21 cellular contexts compared by ENCODE assay signal in genomic region chr19:23774156-23774971, GRCh38.
A peak's percentile ranks its signal among the peaks of the same experiment; 100 is the strongest.
DNase-seq lines count a peak whose midpoint lies in the region; TF ChIP-seq lines count a peak whose summit lies in the region.
"Had no signal": no experiment of that assay in that cellular context is flagged by ENCODE, and none has a peak within 500 bp of the region (broad histone marks: within the 10 kb centered on the region; RNA-seq: fewer than 3 reads in every experiment).

No MANE protein-coding gene starts in this region.

- no peak overlapping the region for H3K4me3 ChIP-seq in NB4 (ENCODE audit: low read depth, low read length)
- H3K4me3 ChIP-seq in epithelial cell of esophagus (ENCODE audit: low read length): no peak overlapping the region
- H3K4me3 ChIP-seq: SJCRH30, stomach had no signal

- POLR2A ChIA-PET in RWPE1 (lab: Yijun Ruan, JAX; ENCODE audit: low non-redundant PET): no interaction called here

- TF ChIP-seq CTCF in NB4 (IDR thresholded peaks at IDR 0.05; ENCODE audit: low read depth, low read length) (no peak), epithelial cell of esophagus (IDR thresholded peaks at IDR 0.05; ENCODE audit: insufficient read depth, low read depth, low read length, missing control alignments) (no peak), RWPE1 (conservative IDR thresholded peaks at IDR 0.05; ENCODE audit: low read depth) (no peak)

- no peak for TF ChIP-seq POLR2A in NB4 (IDR thresholded peaks at IDR 0.05; ENCODE audit: extremely low read depth, insufficient read length)

- H3K27ac ChIP-seq in RWPE1: no peak overlapping the region
- H3K27ac ChIP-seq: parathyroid adenoma, SJCRH30, stomach, VCaP had no signal

- DNase-seq in CD1c-positive myeloid dendritic cell (ENCODE audit: extremely low spot score) (peak; percentile 20), NB4 (ENCODE audit: low read depth) (peak; percentile 59), epithelial cell of esophagus (ENCODE audit: low read depth) (peak; percentile 72), iris pigment epithelial cell (ENCODE audit: low read depth) (peak; percentile 64), NCI-H526 (lab: John Stamatoyannopoulos, UW) (no peak), DMS53 (lab: John Stamatoyannopoulos, UW) (no peak), amniotic stem cell (lab: John Stamatoyannopoulos, UW) (no peak), RWPE1 (ENCODE audit: low spot score) (no peak)
- DNase-seq: activated CD4-positive, alpha-beta T cell treated with anti-CD3 and anti-CD28 coated beads, Interleukin-2, amount 10 ng/mL, durations not matched to agents 7 days and 5 days; activated effector memory CD4-positive, alpha-beta T cell treated with anti-CD3 and anti-CD28 coated beads, Interleukin-2, amount 50 U/mL, for 16 hours; Caco-2; dermis blood vessel endothelial cell; Kasumi-1; naive thymus-derived CD8-positive, alpha-beta T cell; NCI-H1092; NCI-H2029 treated with DMSO at 0.1 percent for 48 hours; SJCRH30; stimulated activated CD4-positive, alpha-beta T cell treated with anti-CD3 and anti-CD28 coated beads, Interleukin-15, amount 100 ng/mL, for 24 hours; stomach had no signal

- CTCF ChIA-PET in RWPE1 (lab: Yijun Ruan, JAX): no interaction called here

Comparison
In these comparisons a context has a peak if more than half of its experiments do, and no peak if none do; other contexts are left out.
1. DNase-seq: peak in CD1c-positive myeloid dendritic cell (single experiment), NB4 (single experiment), epithelial cell of esophagus (single experiment) and iris pigment epithelial cell (single experiment); none in NCI-H526 (0 of 2), DMS53 (single experiment), amniotic stem cell (single experiment) and RWPE1 (single experiment).